10 cellular contexts compared by ENCODE assay signal in the genomic region with DNA sequence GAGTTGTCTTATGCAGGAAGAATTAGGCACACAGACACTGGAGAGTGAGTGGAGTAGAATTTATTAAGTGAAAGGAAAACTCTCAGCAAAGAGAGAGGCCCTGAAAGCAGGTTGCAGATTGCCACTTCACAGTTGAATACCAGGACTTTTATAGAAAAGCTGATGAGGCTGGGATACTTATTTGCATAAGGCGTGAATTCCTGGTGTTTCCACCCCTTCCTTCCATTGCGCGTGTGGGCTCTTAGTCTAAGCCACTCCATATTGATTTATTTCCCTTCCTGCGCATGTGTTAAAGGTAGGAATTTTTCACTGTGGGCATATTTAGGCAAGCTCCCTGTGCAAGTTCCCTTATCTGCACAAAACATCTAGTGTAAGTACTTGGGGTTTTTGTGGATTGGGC. TPM values are rescaled to one million over a fixed set of nuclear protein-coding genes. Genes with fewer than 3 reads are reported as not detected.
"Had no signal": no experiment of that assay in that cellular context is flagged by ENCODE, and none has a peak within 500 bp of the region (broad histone marks: within the 10 kb centered on the region; RNA-seq: fewer than 3 reads in every experiment).

No MANE protein-coding gene starts in this region.

RNA-seq across cellular contexts. Expression of a gene that starts 0.9 kb away (rescaled TPM):
- total RNA-seq: epithelial cell of proximal tubule; fibroblast of lung; fibroblast of villous mesenchyme; mammary epithelial cell; mesothelial cell of epicardium; myocyte; natural killer cell treated with Interleukin-12 subunit alpha and Interleukin-12 subunit beta and Interleukin-15 and Interleukin-18, amount 100 ng/mL, for 72 hours; osteoblast; posterior vena cava; uterus had no signal
